ENCODE assay signal across 21 cellular contexts in the genomic region with DNA sequence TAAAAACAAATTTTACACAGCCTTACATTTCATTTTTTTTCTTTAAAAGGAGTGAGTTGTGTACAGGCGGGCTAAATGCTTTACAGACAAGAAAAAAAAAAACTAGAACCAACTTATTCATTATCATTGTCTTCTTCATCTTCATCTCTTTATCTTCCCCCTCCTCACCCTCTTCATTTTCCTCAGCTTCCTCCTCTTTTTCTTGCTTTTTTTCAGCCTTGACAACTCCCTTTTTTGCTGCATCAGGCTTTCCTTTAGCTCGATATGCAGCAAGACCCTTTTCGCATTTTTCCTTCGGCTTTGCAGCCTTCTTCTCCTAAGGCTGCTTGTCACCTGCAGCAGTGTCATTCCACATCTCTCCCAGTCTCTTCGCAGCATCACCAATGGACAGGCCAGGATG.
DNase-seq lines count a peak whose midpoint lies in the region; ATAC-seq lines count a peak whose summit lies in the region.
"Had no signal": no experiment of that assay in that cellular context is flagged by ENCODE, and none has a peak within 500 bp of the region (broad histone marks: within the 10 kb centered on the region; RNA-seq: fewer than 3 reads in every experiment).

No MANE protein-coding gene starts in this region.

- H3K4me1 ChIP-seq in CD4-positive, alpha-beta memory T cell (ENCODE audit: insufficient read depth, low read length): peaks cover 43% of the 10 kb centered on the region

- DNase-seq in activated CD8-positive, alpha-beta memory T cell treated with anti-CD3 and anti-CD28 coated beads, Interleukin-2, amount 10 ng/mL, durations not matched to agents 7 days and 5 days: no peak
- DNase-seq in activated CD8-positive, alpha-beta memory T cell treated with anti-CD3 and anti-CD28 coated beads for 24 hours: no peak
- no peak for DNase-seq in CD4-positive, alpha-beta memory T cell
- DNase-seq in T-cell (no peak), naive B cell (no peak), NCI-H524 treated with DMSO at 0.1 percent for 48 hours (lab: John Stamatoyannopoulos, UW) (no peak), T1000 (lab: John Stamatoyannopoulos, UW) (no peak)
- DNase-seq: DMS 273 treated with DMSO at 0.1 percent for 48 hours, GDM1, KG1, NCI-H1048, NCI-H1436 treated with DMSO at 0.1 percent for 48 hours, NCI-H2029 treated with DMSO at 0.1 percent for 48 hours, NCI-H2171 treated with DMSO at 0.1 percent for 48 hours, NCI-H510A, NCI-H82 had no signal

- H3K4me3 Mint-ChIP-seq in activated CD8-positive, alpha-beta memory T cell treated with anti-CD3 and anti-CD28 coated beads, Interleukin-2, amount 10 ng/mL, durations not matched to agents 7 days and 5 days: peak overlapping the region; percentile 62
- H3K4me3 Mint-ChIP-seq in CD4-positive, alpha-beta memory T cell: peak overlapping the region; percentile 67 to 88 (median 80)
- H3K4me3 Mint-ChIP-seq in T-cell (peak overlapping the region; percentile 45 to 61 (median 52)), naive B cell (peak overlapping the region in 3 of 8 donors; percentile 51 to 72 (median 53))
- H3K4me3 Mint-ChIP-seq: GM23338 had no signal

- intact Hi-C loops in CD4-positive, alpha-beta memory T cell (cut with micrococcal nuclease): no loop called here

- H3K4me1 Mint-ChIP-seq in activated CD8-positive, alpha-beta memory T cell treated with anti-CD3 and anti-CD28 coated beads, Interleukin-2, amount 10 ng/mL, durations not matched to agents 7 days and 5 days: peaks cover 44% of the 10 kb centered on the region
- H3K4me1 Mint-ChIP-seq in CD4-positive, alpha-beta memory T cell: peaks cover 31 to 45% (median 40%) of the 10 kb centered on the region in 4 donors
- H3K4me1 Mint-ChIP-seq in T-cell (peaks cover 23 to 50% (median 36%) of the 10 kb centered on the region in 3 donors), naive B cell (peaks cover 70 to 85% (median 77%) of the 10 kb centered on the region in 3 donors)
- H3K4me1 Mint-ChIP-seq: GM23338 had no signal

- CTCF ChIA-PET in activated CD8-positive, alpha-beta memory T cell treated with anti-CD3 and anti-CD28 coated beads, Interleukin-2, amount 10 ng/mL, durations not matched to agents 7 days and 5 days (lab: Charles Lee): no interaction called here
- CTCF ChIA-PET in CD4-positive, alpha-beta memory T cell (lab: Charles Lee; ENCODE audit: partially characterized antibody): no interaction called here
- CTCF ChIA-PET in T-cell (lab: Charles Lee): interaction anchor here (0.6 to 0.7 kb wide), 2 partner anchors 63 to 175 kb away, joined by 3 to 6 read pairs; no protein-coding TSS in a partner anchor

- no peaks in the 10 kb centered on the region for H3K36me3 ChIP-seq in CD4-positive, alpha-beta memory T cell (ENCODE audit: insufficient read depth, low read length)
- H3K36me3 ChIP-seq: BLaER1 treated with 17β-estradiol and CSF1 and Interleukin-3, amounts not matched to agents 10 nM and 100 nM had no signal

- no peaks in the 10 kb centered on the region for H3K9me3 Mint-ChIP-seq in activated CD8-positive, alpha-beta memory T cell treated with anti-CD3 and anti-CD28 coated beads, Interleukin-2, amount 10 ng/mL, durations not matched to agents 7 days and 5 days (ENCODE audit: low read depth)
- peaks cover 0 to 7% (median under 1%) of the 10 kb centered on the region in 8 donors for H3K9me3 Mint-ChIP-seq in CD4-positive, alpha-beta memory T cell
- H3K9me3 Mint-ChIP-seq in T-cell: peaks cover 0 to 4% (median 3%) of the 10 kb centered on the region in 3 donors
- H3K9me3 Mint-ChIP-seq in naive B cell: peaks cover under 1 to 14% (median 6%) of the 10 kb centered on the region in 7 donors

- H3K27me3 ChIP-seq in CD4-positive, alpha-beta memory T cell (ENCODE audit: insufficient read depth, low read length): no peaks in the 10 kb centered on the region
- H3K27me3 ChIP-seq: BLaER1 treated with 17β-estradiol and CSF1 and Interleukin-3, amounts not matched to agents 10 nM and 100 nM had no signal

- POLR2A ChIA-PET in CD4-positive, alpha-beta memory T cell (lab: Charles Lee; ENCODE audit: partially characterized antibody): no interaction called here
- POLR2A ChIA-PET in T-cell (lab: Charles Lee): no interaction called here

- no peaks in the 10 kb centered on the region for H3K27me3 Mint-ChIP-seq in activated CD8-positive, alpha-beta memory T cell treated with anti-CD3 and anti-CD28 coated beads, Interleukin-2, amount 10 ng/mL, durations not matched to agents 7 days and 5 days
- no peaks in the 10 kb centered on the region for H3K27me3 Mint-ChIP-seq in CD4-positive, alpha-beta memory T cell
- H3K27me3 Mint-ChIP-seq in T-cell: no peaks in the 10 kb centered on the region
- H3K27me3 Mint-ChIP-seq in naive B cell: no peaks in the 10 kb centered on the region

- peaks cover 5% of the 10 kb centered on the region for H3K36me3 Mint-ChIP-seq in activated CD8-positive, alpha-beta memory T cell treated with anti-CD3 and anti-CD28 coated beads, Interleukin-2, amount 10 ng/mL, durations not matched to agents 7 days and 5 days
- peaks cover 0 to 3% of the 10 kb centered on the region in 2 donors for H3K36me3 Mint-ChIP-seq in CD4-positive, alpha-beta memory T cell
- H3K36me3 Mint-ChIP-seq in T-cell (peaks cover under 1% of the 10 kb centered on the region), naive B cell (peaks cover 4 to 19% of the 10 kb centered on the region in 2 donors)

- H3K9me3 ChIP-seq in CD4-positive, alpha-beta memory T cell (ENCODE audit: control insufficient read depth in 1 of 2, low read length in 2 of 2): no peaks in the 10 kb centered on the region

- peak overlapping the region in 1 of 2 donors; percentile 0 for H3K4me3 ChIP-seq in CD4-positive, alpha-beta memory T cell (ENCODE audit: low read length in 2 of 2)
- H3K4me3 ChIP-seq: BLaER1 treated with 17β-estradiol and CSF1 and Interleukin-3, amounts not matched to agents 10 nM and 100 nM; GM23338 had no signal

- no peak overlapping the region for H3K27ac ChIP-seq in CD4-positive, alpha-beta memory T cell (ENCODE audit: low read depth, low read length)
- H3K27ac ChIP-seq: BLaER1 treated with 17β-estradiol and CSF1 and Interleukin-3, amounts not matched to agents 10 nM and 100 nM had no signal

- no peak for ATAC-seq in activated CD8-positive, alpha-beta memory T cell treated with anti-CD3 and anti-CD28 coated beads, Interleukin-2, amount 10 ng/mL, durations not matched to agents 7 days and 5 days
- no peak for ATAC-seq in T-cell (replicated peaks in 1 of 4)
- no peak for ATAC-seq in naive B cell (ENCODE audit: low read depth in 2 of 2)
- no peak for ATAC-seq in HG03025 (IDR thresholded peaks at IDR 0.05; ENCODE audit: low FRiP score, unreplicated experiment)
- ATAC-seq: GM23338, HCT116, Panc1 had no signal

- peak overlapping the region; percentile 66 for H3K27ac Mint-ChIP-seq in activated CD8-positive, alpha-beta memory T cell treated with anti-CD3 and anti-CD28 coated beads, Interleukin-2, amount 10 ng/mL, durations not matched to agents 7 days and 5 days
- H3K27ac Mint-ChIP-seq in CD4-positive, alpha-beta memory T cell: peak overlapping the region; percentile 38 to 90 (median 81)
- H3K27ac Mint-ChIP-seq in T-cell (peak overlapping the region in 1 of 2 donors; percentile 45), naive B cell (peak overlapping the region in 5 of 6 donors; percentile 1 to 91 (median 81))
- H3K27ac Mint-ChIP-seq: GM23338 had no signal

Comparison
In these comparisons a context has a peak if more than half of its experiments do, and no peak if none do; other contexts are left out.
1. CTCF ChIA-PET loops: an anchor here in T-cell (0.6 to 0.7 kb wide); none called in activated CD8-positive, alpha-beta memory T cell treated with anti-CD3 and anti-CD28 coated beads, Interleukin-2, amount 10 ng/mL, durations not matched to agents 7 days and 5 days and CD4-positive, alpha-beta memory T cell.